Comparison of ENCODE assay signal across 1 cellular context in the genomic region with DNA sequence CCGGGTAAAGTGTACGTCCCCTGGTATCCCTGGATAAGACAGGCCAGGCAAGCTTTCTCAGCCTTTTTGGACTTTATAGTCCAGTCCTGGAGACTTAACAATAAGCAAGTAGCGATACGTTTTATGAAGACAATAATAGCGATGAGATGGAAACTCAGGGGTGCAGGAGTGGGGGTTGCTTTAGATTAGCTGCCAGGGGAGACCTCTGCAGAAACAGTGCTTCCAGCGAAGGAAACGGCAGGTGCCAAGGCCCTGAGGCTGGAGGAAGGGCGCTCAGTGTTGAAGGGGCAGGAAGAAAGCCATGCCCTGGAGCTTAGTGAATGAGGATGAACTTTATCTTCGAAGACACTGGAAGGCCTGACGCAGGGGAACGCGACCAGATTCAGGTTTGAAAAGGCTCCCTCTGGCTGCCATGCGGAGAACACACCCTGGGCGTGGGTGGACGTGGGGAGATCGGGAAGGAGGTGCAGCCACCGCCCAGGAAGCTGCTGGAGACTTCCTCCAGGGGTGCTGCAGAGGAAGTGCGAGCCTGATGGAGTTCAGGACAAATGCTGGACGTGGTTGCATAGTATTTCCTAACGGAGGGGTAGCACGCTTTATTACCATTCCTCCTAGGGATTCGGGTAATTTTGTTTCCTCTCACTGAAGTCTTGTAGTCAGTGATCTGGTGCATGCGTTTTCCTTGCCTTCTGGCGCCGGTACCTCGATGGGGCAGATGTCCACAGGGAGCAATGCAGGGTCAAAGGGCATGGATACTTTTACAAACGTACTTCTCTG.
A peak's percentile ranks its signal among the peaks of the same experiment; 100 is the strongest.
TF ChIP-seq lines count a peak whose summit lies in the region.

No MANE protein-coding gene starts in this region.

TF ChIP-seq in GM12878, 131 proteins besides CTCF, POLR2A, EP300 and RAD21 (continued from another document):
- TF ChIP-seq, protein P1, sequence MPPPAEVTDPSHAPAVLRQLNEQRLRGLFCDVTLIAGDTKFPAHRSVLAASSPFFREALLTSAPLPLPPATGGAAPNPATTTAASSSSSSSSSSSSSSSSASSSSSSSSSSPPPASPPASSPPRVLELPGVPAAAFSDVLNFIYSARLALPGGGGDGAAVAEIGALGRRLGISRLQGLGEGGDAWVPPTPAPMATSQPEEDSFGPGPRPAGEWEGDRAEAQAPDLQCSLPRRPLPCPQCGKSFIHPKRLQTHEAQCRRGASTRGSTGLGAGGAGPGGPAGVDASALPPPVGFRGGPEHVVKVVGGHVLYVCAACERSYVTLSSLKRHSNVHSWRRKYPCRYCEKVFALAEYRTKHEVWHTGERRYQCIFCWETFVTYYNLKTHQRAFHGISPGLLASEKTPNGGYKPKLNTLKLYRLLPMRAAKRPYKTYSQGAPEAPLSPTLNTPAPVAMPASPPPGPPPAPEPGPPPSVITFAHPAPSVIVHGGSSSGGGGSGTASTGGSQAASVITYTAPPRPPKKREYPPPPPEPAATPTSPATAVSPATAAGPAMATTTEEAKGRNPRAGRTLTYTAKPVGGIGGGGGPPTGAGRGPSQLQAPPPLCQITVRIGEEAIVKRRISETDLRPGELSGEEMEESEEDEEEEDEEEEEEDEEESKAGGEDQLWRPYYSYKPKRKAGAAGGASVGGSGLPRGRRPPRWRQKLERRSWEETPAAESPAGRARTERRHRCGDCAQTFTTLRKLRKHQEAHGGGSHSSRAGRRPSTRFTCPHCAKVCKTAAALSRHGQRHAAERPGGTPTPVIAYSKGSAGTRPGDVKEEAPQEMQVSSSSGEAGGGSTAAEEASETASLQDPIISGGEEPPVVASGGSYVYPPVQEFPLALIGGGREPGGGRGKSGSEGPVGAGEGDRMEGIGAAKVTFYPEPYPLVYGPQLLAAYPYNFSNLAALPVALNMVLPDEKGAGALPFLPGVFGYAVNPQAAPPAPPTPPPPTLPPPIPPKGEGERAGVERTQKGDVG (CRISPR knock-in tag; IDR thresholded peaks at IDR 0.05): 0 out of 2 replicates have a peak, but pooled peaks have one; percentile 62
- TF ChIP-seq SREBF1 (IDR thresholded peaks at IDR 0.05; ENCODE audit: low read length) (no peak), TAF1 (IDR thresholded peaks at IDR 0.05; ENCODE audit: borderline replicate concordance, low read depth, low read length) (0 out of 2 replicates have a peak, but pooled peaks have one; percentile 33), ZNF384 (IDR thresholded peaks at IDR 0.05; ENCODE audit: borderline replicate concordance, low read depth, low read length) (no peak), GATAD2B (conservative IDR thresholded peaks at IDR 0.05; ENCODE audit: low read depth) (peak; percentile 78), TCF7 (IDR thresholded peaks at IDR 0.05; ENCODE audit: borderline replicate concordance) (no peak), NFIC (IDR thresholded peaks at IDR 0.05; ENCODE audit: low read depth, low read length) (0 out of 2 replicates have a peak, but pooled peaks have one; percentile 1), SPI1 (IDR thresholded peaks at IDR 0.05; ENCODE audit: borderline replicate concordance, insufficient read depth, low read depth, low read length) (peak; percentile 79), CREB1 (IDR thresholded peaks at IDR 0.05; ENCODE audit: low read depth) (peak; percentile 80), RFX5 (IDR thresholded peaks at IDR 0.05; ENCODE audit: low read depth, low read length) (no peak), EED (IDR thresholded peaks at IDR 0.05; ENCODE audit: low read depth) (peak; percentile 94), SMAD1 (IDR thresholded peaks at IDR 0.05; ENCODE audit: low read depth, partially characterized antibody) (no peak), NFYA (IDR thresholded peaks at IDR 0.05; ENCODE audit: borderline replicate concordance, low read depth, low read length) (no peak), STAT1 (conservative IDR thresholded peaks at IDR 0.05) (no peak), ZNF207 (IDR thresholded peaks at IDR 0.05; ENCODE audit: borderline replicate concordance) (no peak), CEBPB (IDR thresholded peaks at IDR 0.05; ENCODE audit: borderline replicate concordance in 1 of 2, low read depth in 2 of 2, low read length in 2 of 2) (no peak)
- TF ChIP-seq, protein P2, sequence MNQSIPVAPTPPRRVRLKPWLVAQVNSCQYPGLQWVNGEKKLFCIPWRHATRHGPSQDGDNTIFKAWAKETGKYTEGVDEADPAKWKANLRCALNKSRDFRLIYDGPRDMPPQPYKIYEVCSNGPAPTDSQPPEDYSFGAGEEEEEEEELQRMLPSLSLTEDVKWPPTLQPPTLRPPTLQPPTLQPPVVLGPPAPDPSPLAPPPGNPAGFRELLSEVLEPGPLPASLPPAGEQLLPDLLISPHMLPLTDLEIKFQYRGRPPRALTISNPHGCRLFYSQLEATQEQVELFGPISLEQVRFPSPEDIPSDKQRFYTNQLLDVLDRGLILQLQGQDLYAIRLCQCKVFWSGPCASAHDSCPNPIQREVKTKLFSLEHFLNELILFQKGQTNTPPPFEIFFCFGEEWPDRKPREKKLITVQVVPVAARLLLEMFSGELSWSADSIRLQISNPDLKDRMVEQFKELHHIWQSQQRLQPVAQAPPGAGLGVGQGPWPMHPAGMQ (IDR thresholded peaks at IDR 0.05; ENCODE audit: borderline replicate concordance): no peak
- TF ChIP-seq, protein P3, sequence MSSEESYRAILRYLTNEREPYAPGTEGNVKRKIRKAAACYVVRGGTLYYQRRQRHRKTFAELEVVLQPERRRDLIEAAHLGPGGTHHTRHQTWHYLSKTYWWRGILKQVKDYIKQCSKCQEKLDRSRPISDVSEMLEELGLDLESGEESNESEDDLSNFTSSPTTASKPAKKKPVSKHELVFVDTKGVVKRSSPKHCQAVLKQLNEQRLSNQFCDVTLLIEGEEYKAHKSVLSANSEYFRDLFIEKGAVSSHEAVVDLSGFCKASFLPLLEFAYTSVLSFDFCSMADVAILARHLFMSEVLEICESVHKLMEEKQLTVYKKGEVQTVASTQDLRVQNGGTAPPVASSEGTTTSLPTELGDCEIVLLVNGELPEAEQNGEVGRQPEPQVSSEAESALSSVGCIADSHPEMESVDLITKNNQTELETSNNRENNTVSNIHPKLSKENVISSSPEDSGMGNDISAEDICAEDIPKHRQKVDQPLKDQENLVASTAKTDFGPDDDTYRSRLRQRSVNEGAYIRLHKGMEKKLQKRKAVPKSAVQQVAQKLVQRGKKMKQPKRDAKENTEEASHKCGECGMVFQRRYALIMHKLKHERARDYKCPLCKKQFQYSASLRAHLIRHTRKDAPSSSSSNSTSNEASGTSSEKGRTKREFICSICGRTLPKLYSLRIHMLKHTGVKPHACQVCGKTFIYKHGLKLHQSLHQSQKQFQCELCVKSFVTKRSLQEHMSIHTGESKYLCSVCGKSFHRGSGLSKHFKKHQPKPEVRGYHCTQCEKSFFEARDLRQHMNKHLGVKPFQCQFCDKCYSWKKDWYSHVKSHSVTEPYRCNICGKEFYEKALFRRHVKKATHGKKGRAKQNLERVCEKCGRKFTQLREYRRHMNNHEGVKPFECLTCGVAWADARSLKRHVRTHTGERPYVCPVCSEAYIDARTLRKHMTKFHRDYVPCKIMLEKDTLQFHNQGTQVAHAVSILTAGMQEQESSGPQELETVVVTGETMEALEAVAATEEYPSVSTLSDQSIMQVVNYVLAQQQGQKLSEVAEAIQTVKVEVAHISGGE (CRISPR knock-in tag; IDR thresholded peaks at IDR 0.05): no peak
- TF ChIP-seq, protein P4, sequence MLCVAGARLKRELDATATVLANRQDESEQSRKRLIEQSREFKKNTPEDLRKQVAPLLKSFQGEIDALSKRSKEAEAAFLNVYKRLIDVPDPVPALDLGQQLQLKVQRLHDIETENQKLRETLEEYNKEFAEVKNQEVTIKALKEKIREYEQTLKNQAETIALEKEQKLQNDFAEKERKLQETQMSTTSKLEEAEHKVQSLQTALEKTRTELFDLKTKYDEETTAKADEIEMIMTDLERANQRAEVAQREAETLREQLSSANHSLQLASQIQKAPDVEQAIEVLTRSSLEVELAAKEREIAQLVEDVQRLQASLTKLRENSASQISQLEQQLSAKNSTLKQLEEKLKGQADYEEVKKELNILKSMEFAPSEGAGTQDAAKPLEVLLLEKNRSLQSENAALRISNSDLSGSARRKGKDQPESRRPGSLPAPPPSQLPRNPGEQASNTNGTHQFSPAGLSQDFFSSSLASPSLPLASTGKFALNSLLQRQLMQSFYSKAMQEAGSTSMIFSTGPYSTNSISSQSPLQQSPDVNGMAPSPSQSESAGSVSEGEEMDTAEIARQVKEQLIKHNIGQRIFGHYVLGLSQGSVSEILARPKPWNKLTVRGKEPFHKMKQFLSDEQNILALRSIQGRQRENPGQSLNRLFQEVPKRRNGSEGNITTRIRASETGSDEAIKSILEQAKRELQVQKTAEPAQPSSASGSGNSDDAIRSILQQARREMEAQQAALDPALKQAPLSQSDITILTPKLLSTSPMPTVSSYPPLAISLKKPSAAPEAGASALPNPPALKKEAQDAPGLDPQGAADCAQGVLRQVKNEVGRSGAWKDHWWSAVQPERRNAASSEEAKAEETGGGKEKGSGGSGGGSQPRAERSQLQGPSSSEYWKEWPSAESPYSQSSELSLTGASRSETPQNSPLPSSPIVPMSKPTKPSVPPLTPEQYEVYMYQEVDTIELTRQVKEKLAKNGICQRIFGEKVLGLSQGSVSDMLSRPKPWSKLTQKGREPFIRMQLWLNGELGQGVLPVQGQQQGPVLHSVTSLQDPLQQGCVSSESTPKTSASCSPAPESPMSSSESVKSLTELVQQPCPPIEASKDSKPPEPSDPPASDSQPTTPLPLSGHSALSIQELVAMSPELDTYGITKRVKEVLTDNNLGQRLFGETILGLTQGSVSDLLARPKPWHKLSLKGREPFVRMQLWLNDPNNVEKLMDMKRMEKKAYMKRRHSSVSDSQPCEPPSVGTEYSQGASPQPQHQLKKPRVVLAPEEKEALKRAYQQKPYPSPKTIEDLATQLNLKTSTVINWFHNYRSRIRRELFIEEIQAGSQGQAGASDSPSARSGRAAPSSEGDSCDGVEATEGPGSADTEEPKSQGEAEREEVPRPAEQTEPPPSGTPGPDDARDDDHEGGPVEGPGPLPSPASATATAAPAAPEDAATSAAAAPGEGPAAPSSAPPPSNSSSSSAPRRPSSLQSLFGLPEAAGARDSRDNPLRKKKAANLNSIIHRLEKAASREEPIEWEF (IDR thresholded peaks at IDR 0.05; ENCODE audit: insufficient replicate concordance, low read depth, low read length): no peak
